32 cellular contexts compared by ENCODE assay signal in the genomic region with DNA sequence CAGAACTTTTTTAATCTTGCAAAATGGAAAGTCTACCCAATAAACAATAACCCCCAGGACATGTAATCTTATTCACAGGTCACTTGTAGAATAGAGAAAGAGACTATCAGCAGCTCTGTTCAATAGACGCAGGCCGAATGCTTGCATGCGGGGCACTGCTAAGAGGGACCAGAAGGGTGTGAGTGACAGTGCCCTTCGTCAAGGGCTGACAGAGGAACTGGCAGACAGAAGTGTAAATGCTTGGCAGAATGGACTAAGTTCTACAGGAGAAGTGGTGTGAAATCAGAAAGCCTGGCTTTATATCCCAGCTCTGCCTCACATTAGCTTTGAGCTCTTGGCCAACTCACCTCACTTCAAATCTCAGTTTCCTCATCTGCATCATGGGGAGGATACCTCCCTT. TPM values are rescaled to one million over a fixed set of nuclear protein-coding genes. Genes with fewer than 3 reads are reported as not detected.
"Had no signal": no experiment of that assay in that cellular context is flagged by ENCODE, and none has a peak within 500 bp of the region (broad histone marks: within the 10 kb centered on the region; RNA-seq: fewer than 3 reads in every experiment).

No MANE protein-coding gene starts in this region.

- H3K27ac Mint-ChIP-seq: activated CD4-positive, alpha-beta memory T cell treated with anti-CD3 and anti-CD28 coated beads for 36 hours; activated CD4-positive, alpha-beta T cell treated with anti-CD3 and anti-CD28 coated beads for 36 hours; activated CD4-positive, alpha-beta T cell treated with anti-CD3 and anti-CD28 coated beads, Interleukin-2, amount 10 ng/mL, durations not matched to agents 24 days and 14 days; activated CD8-positive, alpha-beta memory T cell treated with anti-CD3 and anti-CD28 coated beads, Interleukin-2, amount 10 ng/mL, durations not matched to agents 7 days and 5 days; activated CD8-positive, alpha-beta T cell treated with anti-CD3 and anti-CD28 coated beads, Interleukin-2, amount 10 ng/mL, durations not matched to agents 7 days and 5 days; activated naive CD8-positive, alpha-beta T cell; activated T-cell treated with anti-CD3 and anti-CD28 coated beads, Interleukin-2, amount 50 U/mL, for 24 hours; activated T-cell treated with anti-CD3 and anti-CD28 coated beads, Interleukin-2, amount 50 U/mL, for 72 hours; effector memory CD8-positive, alpha-beta T cell had no signal

- H3K27me3 ChIP-seq: adrenal gland, ascending aorta, breast epithelium, esophagus muscularis mucosa, foreskin keratinocyte, gastrocnemius medialis had no signal

- H3K9me3 ChIP-seq: adrenal gland, ascending aorta, breast epithelium, esophagus muscularis mucosa, gastrocnemius medialis had no signal

- H3K4me3 ChIP-seq: adrenal gland, ascending aorta, breast epithelium, esophagus muscularis mucosa, gastrocnemius medialis had no signal

- H3K9me3 Mint-ChIP-seq: activated CD4-positive, alpha-beta memory T cell treated with anti-CD3 and anti-CD28 coated beads for 36 hours; activated CD4-positive, alpha-beta T cell treated with anti-CD3 and anti-CD28 coated beads, Interleukin-2, amount 10 ng/mL, durations not matched to agents 24 days and 14 days; activated T-cell treated with anti-CD3 and anti-CD28 coated beads, Interleukin-2, amount 50 U/mL, for 24 hours; activated T-cell treated with anti-CD3 and anti-CD28 coated beads, Interleukin-2, amount 50 U/mL, for 72 hours; brain; effector memory CD8-positive, alpha-beta T cell had no signal

- H3K4me1 ChIP-seq: ascending aorta, breast epithelium, foreskin keratinocyte, gastrocnemius medialis had no signal

- DNase-seq: activated CD4-positive, alpha-beta memory T cell treated with anti-CD3 and anti-CD28 coated beads for 36 hours; activated CD4-positive, alpha-beta T cell treated with anti-CD3 and anti-CD28 coated beads for 36 hours; activated CD4-positive, alpha-beta T cell treated with anti-CD3 and anti-CD28 coated beads, Interleukin-2, amount 10 ng/mL, durations not matched to agents 24 days and 14 days; activated CD4-positive, CD25-positive, alpha-beta regulatory T cell; activated CD4-positive, CD25-positive, alpha-beta regulatory T cell treated with anti-CD3 and anti-CD28 coated beads, Interleukin-2, amount 50 U/mL, for 72 hours; activated CD8-positive, alpha-beta memory T cell treated with anti-CD3 and anti-CD28 coated beads, Interleukin-2, amount 10 ng/mL, durations not matched to agents 7 days and 5 days; activated CD8-positive, alpha-beta memory T cell treated with anti-CD3 and anti-CD28 coated beads, Interleukin-2, amount 50 U/mL, for 4 hours; activated CD8-positive, alpha-beta T cell treated with anti-CD3 and anti-CD28 coated beads, Interleukin-2, amount 10 ng/mL, durations not matched to agents 7 days and 5 days; activated gamma-delta T cell treated with Interleukin-2 at 50 U/mL for 16 hours; activated naive CD4-positive, alpha-beta T cell treated with anti-CD3 and anti-CD28 coated beads, Interleukin-2, amount 50 U/mL, for 16 hours; activated naive CD4-positive, alpha-beta T cell treated with Interleukin-2 at 50 U/mL for 16 hours; activated T-cell treated with anti-CD3 and anti-CD28 coated beads for 4 hours; activated T-cell treated with anti-CD3 and anti-CD28 coated beads, Interleukin-2, amount 50 U/mL, for 24 hours; activated T-cell treated with anti-CD3 and anti-CD28 coated beads, Interleukin-2, amount 50 U/mL, for 72 hours; adrenal gland; cortex of kidney; dermis blood vessel endothelial cell; effector CD4-positive, alpha-beta T cell; effector memory CD8-positive, alpha-beta T cell; erythroblast; foreskin keratinocyte; gastrocnemius medialis; glutamatergic neuron; T-helper 2 cell had no signal

- H3K27ac ChIP-seq: breast epithelium, foreskin keratinocyte, gastrocnemius medialis had no signal

- H3K36me3 ChIP-seq: adrenal gland, ascending aorta, breast epithelium, esophagus muscularis mucosa had no signal

- H3K4me3 Mint-ChIP-seq: activated CD4-positive, alpha-beta memory T cell treated with anti-CD3 and anti-CD28 coated beads for 36 hours; activated CD4-positive, alpha-beta T cell treated with anti-CD3 and anti-CD28 coated beads for 36 hours; activated CD4-positive, alpha-beta T cell treated with anti-CD3 and anti-CD28 coated beads, Interleukin-2, amount 10 ng/mL, durations not matched to agents 24 days and 14 days; activated CD8-positive, alpha-beta memory T cell treated with anti-CD3 and anti-CD28 coated beads, Interleukin-2, amount 10 ng/mL, durations not matched to agents 7 days and 5 days; activated CD8-positive, alpha-beta T cell treated with anti-CD3 and anti-CD28 coated beads, Interleukin-2, amount 10 ng/mL, durations not matched to agents 7 days and 5 days; activated naive CD8-positive, alpha-beta T cell; activated T-cell treated with anti-CD3 and anti-CD28 coated beads, Interleukin-2, amount 50 U/mL, for 24 hours; activated T-cell treated with anti-CD3 and anti-CD28 coated beads, Interleukin-2, amount 50 U/mL, for 72 hours; brain; effector memory CD8-positive, alpha-beta T cell had no signal

- ATAC-seq: activated CD4-positive, alpha-beta T cell treated with anti-CD3 and anti-CD28 coated beads for 36 hours; activated CD8-positive, alpha-beta memory T cell treated with anti-CD3 and anti-CD28 coated beads, Interleukin-2, amount 10 ng/mL, durations not matched to agents 7 days and 5 days; activated CD8-positive, alpha-beta T cell treated with anti-CD3 and anti-CD28 coated beads, Interleukin-2, amount 10 ng/mL, durations not matched to agents 7 days and 5 days; activated T-cell treated with anti-CD3 and anti-CD28 coated beads, Interleukin-2, amount 50 U/mL, for 72 hours; effector memory CD8-positive, alpha-beta T cell; foreskin keratinocyte; gastrocnemius medialis had no signal

- H3K27me3 Mint-ChIP-seq: activated CD4-positive, alpha-beta T cell treated with anti-CD3 and anti-CD28 coated beads for 36 hours; activated CD4-positive, alpha-beta T cell treated with anti-CD3 and anti-CD28 coated beads, Interleukin-2, amount 10 ng/mL, durations not matched to agents 24 days and 14 days; activated naive CD8-positive, alpha-beta T cell had no signal

RNA-seq across cellular contexts. Expression of gene DDO, which starts 21.0 kb away (rescaled TPM):
- total RNA-seq: activated CD4-positive, alpha-beta memory T cell treated with anti-CD3 and anti-CD28 coated beads for 36 hours; activated CD4-positive, alpha-beta T cell treated with anti-CD3 and anti-CD28 coated beads for 36 hours; activated CD4-positive, alpha-beta T cell treated with anti-CD3 and anti-CD28 coated beads, Interleukin-2, amount 10 ng/mL, durations not matched to agents 24 days and 14 days; activated CD8-positive, alpha-beta memory T cell treated with anti-CD3 and anti-CD28 coated beads for 36 hours; activated CD8-positive, alpha-beta memory T cell treated with anti-CD3 and anti-CD28 coated beads, Interleukin-2, amount 10 ng/mL, durations not matched to agents 7 days and 5 days; activated CD8-positive, alpha-beta T cell treated with anti-CD3 and anti-CD28 coated beads, Interleukin-2, amount 10 ng/mL, durations not matched to agents 7 days and 5 days; activated T-cell treated with anti-CD3 and anti-CD28 coated beads, Interleukin-2, amount 50 U/mL, for 72 hours; chondrocyte; foreskin keratinocyte; T-helper 1 cell treated with Interleukin-12 subunit alpha and Interleukin-12 subunit beta and Interleukin-4 antibody, amounts not matched to agents 30 ng/mL and 1 ng/mL, for 36 hours had no signal
- polyA plus RNA-seq: foreskin keratinocyte had no signal

RNA-seq across cellular contexts. Expression of gene METTL24, which starts 36.3 kb away (rescaled TPM):
- total RNA-seq: activated CD4-positive, alpha-beta memory T cell treated with anti-CD3 and anti-CD28 coated beads for 36 hours; activated CD4-positive, alpha-beta T cell treated with anti-CD3 and anti-CD28 coated beads for 36 hours; activated CD4-positive, alpha-beta T cell treated with anti-CD3 and anti-CD28 coated beads, Interleukin-2, amount 10 ng/mL, durations not matched to agents 24 days and 14 days; activated CD8-positive, alpha-beta memory T cell treated with anti-CD3 and anti-CD28 coated beads for 36 hours; activated CD8-positive, alpha-beta memory T cell treated with anti-CD3 and anti-CD28 coated beads, Interleukin-2, amount 10 ng/mL, durations not matched to agents 7 days and 5 days; activated CD8-positive, alpha-beta T cell treated with anti-CD3 and anti-CD28 coated beads, Interleukin-2, amount 10 ng/mL, durations not matched to agents 7 days and 5 days; activated T-cell treated with anti-CD3 and anti-CD28 coated beads, Interleukin-2, amount 50 U/mL, for 72 hours; dermis blood vessel endothelial cell; foreskin keratinocyte; gastrocnemius medialis; T-helper 1 cell treated with Interleukin-12 subunit alpha and Interleukin-12 subunit beta and Interleukin-4 antibody, amounts not matched to agents 30 ng/mL and 1 ng/mL, for 36 hours had no signal
- polyA plus RNA-seq: foreskin keratinocyte had no signal
